In genomic region chr16:1457489-1458245, GRCh38 we compare ENCODE assay signal across 21 cellular contexts. TPM values are rescaled to one million over a fixed set of nuclear protein-coding genes. Genes with fewer than 3 reads are reported as not detected.
"Had no signal": no experiment of that assay in that cellular context is flagged by ENCODE, and none has a peak within 500 bp of the region (broad histone marks: within the 10 kb centered on the region; RNA-seq: fewer than 3 reads in every experiment).

No MANE protein-coding gene starts in this region.

- H2AFZ ChIP-seq: PC-9 had no signal

- H3K4me1 ChIP-seq: SJCRH30 had no signal

- H3K9ac ChIP-seq: SK-N-SH had no signal

- FAIRE-seq: K562 had no signal

- H3K36me3 Mint-ChIP-seq: activated naive CD4-positive, alpha-beta T cell treated with anti-CD3 and anti-CD28 coated beads, Interleukin-2, amount 50 U/mL, for 72 hours had no signal

- H3K27ac ChIP-seq: PC-9, SJCRH30, VCaP had no signal

- H3K27me3 ChIP-seq: SJCRH30 had no signal

- DNase-seq: activated CD4-positive, alpha-beta memory T cell treated with anti-CD3 and anti-CD28 coated beads, Interleukin-2, amount 10 ng/mL, durations not matched to agents 7 days and 5 days; activated CD4-positive, alpha-beta T cell treated with anti-CD3 and anti-CD28 coated beads, Interleukin-2, amount 50 U/mL, for 1 hour; activated T-cell treated with anti-CD3 and anti-CD28 coated beads for 4 hours; Karpas-422; MM.1S; NCI-H1105; NCI-H1436 treated with DMSO at 0.1 percent for 48 hours; NCI-H187 treated with DMSO at 0.1 percent for 48 hours; NCI-H2081 treated with DMSO at 0.1 percent for 48 hours; NCI-H446; NCI-H524; PC-9; SJCRH30; SK-N-SH had no signal

- H3K9me3 ChIP-seq: SJCRH30, SK-N-SH had no signal

- H3K36me3 ChIP-seq: SJCRH30 had no signal

- H3K4me2 ChIP-seq: PC-9, SK-N-SH had no signal

- H3K4me3 Mint-ChIP-seq: activated CD4-positive, alpha-beta memory T cell treated with anti-CD3 and anti-CD28 coated beads, Interleukin-2, amount 10 ng/mL, durations not matched to agents 7 days and 5 days; activated CD4-positive, alpha-beta T cell treated with anti-CD3 and anti-CD28 coated beads for 36 hours had no signal

- H3K27me3 Mint-ChIP-seq: activated CD4-positive, alpha-beta memory T cell treated with anti-CD3 and anti-CD28 coated beads, Interleukin-2, amount 10 ng/mL, durations not matched to agents 7 days and 5 days; activated CD4-positive, alpha-beta T cell treated with anti-CD3 and anti-CD28 coated beads for 36 hours had no signal

- H3K27ac Mint-ChIP-seq: activated CD4-positive, alpha-beta memory T cell treated with anti-CD3 and anti-CD28 coated beads, Interleukin-2, amount 10 ng/mL, durations not matched to agents 7 days and 5 days; activated CD4-positive, alpha-beta T cell treated with anti-CD3 and anti-CD28 coated beads for 36 hours; activated T-helper 2 cell treated with anti-CD3 and anti-CD28 coated beads, Interferon-gamma antibody, Interleukin-2, Interleukin-4, amounts not matched to agents 10 μg/mL and 5 μg/mL and 100 μg/mL, durations not matched to agents 14 hours and 24 hours and 36 hours had no signal

- H3K4me3 ChIP-seq: K562, PC-9, SJCRH30 had no signal

- H3K9me3 Mint-ChIP-seq: activated CD4-positive, alpha-beta memory T cell treated with anti-CD3 and anti-CD28 coated beads, Interleukin-2, amount 10 ng/mL, durations not matched to agents 7 days and 5 days; activated naive CD4-positive, alpha-beta T cell treated with anti-CD3 and anti-CD28 coated beads, Interleukin-2, amount 50 U/mL, for 72 hours; activated T-helper 2 cell treated with anti-CD3 and anti-CD28 coated beads, Interferon-gamma antibody, Interleukin-2, Interleukin-4, amounts not matched to agents 10 μg/mL and 5 μg/mL and 100 μg/mL, durations not matched to agents 14 hours and 24 hours and 36 hours had no signal

- ATAC-seq: K562 had no signal

RNA-seq across cellular contexts. Expression of gene PERCC1, which starts 26.8 kb away (rescaled TPM):
- total RNA-seq: activated CD4-positive, alpha-beta memory T cell treated with anti-CD3 and anti-CD28 coated beads, Interleukin-2, amount 10 ng/mL, durations not matched to agents 7 days and 5 days; activated CD4-positive, alpha-beta T cell treated with anti-CD3 and anti-CD28 coated beads for 36 hours; activated T-helper 2 cell treated with anti-CD3 and anti-CD28 coated beads, Interferon-gamma antibody, Interleukin-2, Interleukin-4, amounts not matched to agents 10 μg/mL and 5 μg/mL and 100 μg/mL, durations not matched to agents 14 hours and 24 hours and 36 hours; K562; PC-9; T-helper 2 cell treated with Interferon-gamma antibody and Interleukin-4, amounts not matched to agents 100 ng/mL and 5 ng/mL, for 36 hours had no signal
- polyA plus RNA-seq: K562, SK-N-SH had no signal

RNA-seq across cellular contexts. Expression of gene PTX4, which starts 31.1 kb away (rescaled TPM):
- total RNA-seq: activated CD4-positive, alpha-beta memory T cell treated with anti-CD3 and anti-CD28 coated beads, Interleukin-2, amount 10 ng/mL, durations not matched to agents 7 days and 5 days; activated CD4-positive, alpha-beta T cell treated with anti-CD3 and anti-CD28 coated beads for 36 hours; activated CD8-positive, alpha-beta memory T cell treated with anti-CD3 and anti-CD28 coated beads for 36 hours; activated naive CD4-positive, alpha-beta T cell treated with anti-CD3 and anti-CD28 coated beads, Interleukin-2, amount 50 U/mL, for 72 hours; activated T-helper 2 cell treated with anti-CD3 and anti-CD28 coated beads, Interferon-gamma antibody, Interleukin-2, Interleukin-4, amounts not matched to agents 10 μg/mL and 5 μg/mL and 100 μg/mL, durations not matched to agents 14 hours and 24 hours and 36 hours; SJCRH30; T-helper 2 cell treated with Interferon-gamma antibody and Interleukin-4, amounts not matched to agents 100 ng/mL and 5 ng/mL, for 36 hours had no signal
- polyA plus RNA-seq: K562, SK-N-SH had no signal
